9 cellular contexts compared by ENCODE assay signal in the genomic region with DNA sequence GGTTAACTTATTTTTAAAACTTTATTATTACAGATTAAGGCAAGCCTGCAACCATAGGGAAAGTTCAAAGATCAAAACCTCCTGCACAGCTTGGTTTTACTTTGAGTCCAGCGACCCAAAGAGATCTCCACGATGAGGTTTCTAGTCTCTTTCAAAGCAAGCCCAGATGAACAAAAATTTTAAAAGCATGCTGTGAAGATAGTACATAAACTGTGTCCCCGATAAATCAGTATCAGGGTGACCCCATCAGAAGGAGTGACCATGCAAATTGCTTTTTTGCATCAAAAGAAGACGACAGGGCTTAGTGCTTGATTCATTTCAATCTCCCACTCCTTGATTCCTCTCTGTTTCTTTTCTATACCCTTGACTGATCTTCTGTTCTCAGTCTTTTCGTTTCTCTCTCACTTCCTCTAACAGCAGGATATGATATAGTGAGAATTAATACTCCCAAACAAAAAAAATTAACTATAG. TPM values are rescaled to one million over a fixed set of nuclear protein-coding genes. Genes with fewer than 3 reads are reported as not detected.
DNase-seq lines count a peak whose midpoint lies in the region; ATAC-seq and TF ChIP-seq lines count a peak whose summit lies in the region.
"Had no signal": no experiment of that assay in that cellular context is flagged by ENCODE, and none has a peak within 500 bp of the region (broad histone marks: within the 10 kb centered on the region; RNA-seq: fewer than 3 reads in every experiment).

No MANE protein-coding gene starts in this region.

- H3K4me1 Mint-ChIP-seq in CD4-positive, alpha-beta memory T cell: peaks cover 5 to 13% (median 5%) of the 10 kb centered on the region in 4 donors

- H3K9me3 ChIP-seq in muscle layer of duodenum (ENCODE audit: control insufficient read depth in 1 of 2, low read length in 2 of 2): no peaks in the 10 kb centered on the region
- H3K9me3 ChIP-seq in CD4-positive, alpha-beta memory T cell (ENCODE audit: control insufficient read depth in 1 of 2, low read length in 2 of 2): no peaks in the 10 kb centered on the region

- intact Hi-C loops in CD4-positive, alpha-beta memory T cell (cut with micrococcal nuclease): no loop called here

- H3K27ac Mint-ChIP-seq in CD4-positive, alpha-beta memory T cell: no peak overlapping the region

- TF ChIP-seq POLR2A in GM18505 (IDR thresholded peaks at IDR 0.05; ENCODE audit: borderline replicate concordance, extremely low read depth, insufficient read depth, insufficient read length): peak; percentile 46

- peak overlapping the region in 3 of 8 donors; percentile 29 to 39 (median 32) for H3K4me3 Mint-ChIP-seq in CD4-positive, alpha-beta memory T cell

- POLR2A ChIA-PET in CD4-positive, alpha-beta memory T cell (lab: Charles Lee; ENCODE audit: partially characterized antibody): no interaction called here

- TF ChIP-seq RAD21 in Ishikawa (IDR thresholded peaks at IDR 0.05; ENCODE audit: low read depth): no peak

- no peak for TF ChIP-seq EP300 in Ishikawa (IDR thresholded peaks at IDR 0.05; ENCODE audit: borderline replicate concordance)

- H3K36me3 Mint-ChIP-seq in CD4-positive, alpha-beta memory T cell: no peaks in the 10 kb centered on the region

- CTCF ChIA-PET in CD4-positive, alpha-beta memory T cell (lab: Charles Lee; ENCODE audit: partially characterized antibody): no interaction called here

- H3K4me3 ChIP-seq in muscle layer of duodenum (ENCODE audit: low read depth in 1 of 2, low read length in 2 of 2): peak overlapping the region in 1 of 2 donors; percentile 35
- H3K4me3 ChIP-seq in CD4-positive, alpha-beta memory T cell (ENCODE audit: low read length in 2 of 2): no peak overlapping the region
- H3K4me3 ChIP-seq: K562 had no signal

- no peaks in the 10 kb centered on the region for H3K27me3 ChIP-seq in muscle layer of duodenum (ENCODE audit: low read depth, low read length)
- H3K27me3 ChIP-seq in CD4-positive, alpha-beta memory T cell (ENCODE audit: insufficient read depth, low read length): no peaks in the 10 kb centered on the region

- no peak for DNase-seq in superior temporal gyrus (ENCODE audit: extremely low spot score)
- no peak for DNase-seq in DMS153 treated with DMSO at 0.1 percent for 48 hours (lab: John Stamatoyannopoulos, UW; ENCODE audit: unreplicated experiment)
- no peak for DNase-seq in OCI-M2 (lab: John Stamatoyannopoulos, UW; ENCODE audit: unreplicated experiment)
- no peak for DNase-seq in CD4-positive, alpha-beta memory T cell

- peak overlapping the region; percentile 72 for H3K27ac ChIP-seq in muscle layer of duodenum (ENCODE audit: low read length)
- H3K27ac ChIP-seq in CD4-positive, alpha-beta memory T cell (ENCODE audit: low read depth, low read length): no peak overlapping the region

- peak; percentile 49 for ATAC-seq in GM18505 (IDR thresholded peaks at IDR 0.05; ENCODE audit: unreplicated experiment)
- ATAC-seq in GM21529 (IDR thresholded peaks at IDR 0.05; ENCODE audit: unreplicated experiment): peak; percentile 70
- ATAC-seq: K562 had no signal

- peaks cover 5 to 10% of the 10 kb centered on the region in 2 donors for H3K4me1 ChIP-seq in muscle layer of duodenum (ENCODE audit: control insufficient read depth in 1 of 2, insufficient read depth in 2 of 2, low read length in 2 of 2)
- no peaks in the 10 kb centered on the region for H3K4me1 ChIP-seq in CD4-positive, alpha-beta memory T cell (ENCODE audit: insufficient read depth, low read length)

- no peaks in the 10 kb centered on the region for H3K9me3 Mint-ChIP-seq in CD4-positive, alpha-beta memory T cell

- H3K36me3 ChIP-seq in muscle layer of duodenum (ENCODE audit: control insufficient read depth in 1 of 2, insufficient read depth in 2 of 2, low read length in 2 of 2): no peaks in the 10 kb centered on the region
- no peaks in the 10 kb centered on the region for H3K36me3 ChIP-seq in CD4-positive, alpha-beta memory T cell (ENCODE audit: insufficient read depth, low read length)

- peaks cover 9 to 16% of the 10 kb centered on the region in 2 donors for H3K27me3 Mint-ChIP-seq in CD4-positive, alpha-beta memory T cell

TF ChIP-seq in Ishikawa, 13 proteins besides CTCF, POLR2A, EP300 and RAD21:
- TF ChIP-seq, protein P1, sequence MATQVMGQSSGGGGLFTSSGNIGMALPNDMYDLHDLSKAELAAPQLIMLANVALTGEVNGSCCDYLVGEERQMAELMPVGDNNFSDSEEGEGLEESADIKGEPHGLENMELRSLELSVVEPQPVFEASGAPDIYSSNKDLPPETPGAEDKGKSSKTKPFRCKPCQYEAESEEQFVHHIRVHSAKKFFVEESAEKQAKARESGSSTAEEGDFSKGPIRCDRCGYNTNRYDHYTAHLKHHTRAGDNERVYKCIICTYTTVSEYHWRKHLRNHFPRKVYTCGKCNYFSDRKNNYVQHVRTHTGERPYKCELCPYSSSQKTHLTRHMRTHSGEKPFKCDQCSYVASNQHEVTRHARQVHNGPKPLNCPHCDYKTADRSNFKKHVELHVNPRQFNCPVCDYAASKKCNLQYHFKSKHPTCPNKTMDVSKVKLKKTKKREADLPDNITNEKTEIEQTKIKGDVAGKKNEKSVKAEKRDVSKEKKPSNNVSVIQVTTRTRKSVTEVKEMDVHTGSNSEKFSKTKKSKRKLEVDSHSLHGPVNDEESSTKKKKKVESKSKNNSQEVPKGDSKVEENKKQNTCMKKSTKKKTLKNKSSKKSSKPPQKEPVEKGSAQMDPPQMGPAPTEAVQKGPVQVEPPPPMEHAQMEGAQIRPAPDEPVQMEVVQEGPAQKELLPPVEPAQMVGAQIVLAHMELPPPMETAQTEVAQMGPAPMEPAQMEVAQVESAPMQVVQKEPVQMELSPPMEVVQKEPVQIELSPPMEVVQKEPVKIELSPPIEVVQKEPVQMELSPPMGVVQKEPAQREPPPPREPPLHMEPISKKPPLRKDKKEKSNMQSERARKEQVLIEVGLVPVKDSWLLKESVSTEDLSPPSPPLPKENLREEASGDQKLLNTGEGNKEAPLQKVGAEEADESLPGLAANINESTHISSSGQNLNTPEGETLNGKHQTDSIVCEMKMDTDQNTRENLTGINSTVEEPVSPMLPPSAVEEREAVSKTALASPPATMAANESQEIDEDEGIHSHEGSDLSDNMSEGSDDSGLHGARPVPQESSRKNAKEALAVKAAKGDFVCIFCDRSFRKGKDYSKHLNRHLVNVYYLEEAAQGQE (IDR thresholded peaks at IDR 0.05; ENCODE audit: low read depth): no peak
- TF ChIP-seq, protein P2, sequence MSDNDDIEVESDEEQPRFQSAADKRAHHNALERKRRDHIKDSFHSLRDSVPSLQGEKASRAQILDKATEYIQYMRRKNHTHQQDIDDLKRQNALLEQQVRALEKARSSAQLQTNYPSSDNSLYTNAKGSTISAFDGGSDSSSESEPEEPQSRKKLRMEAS (IDR thresholded peaks at IDR 0.05): 0 out of 2 replicates have a peak, but pooled peaks have one; percentile 6
TF ChIP-seq in Ishikawa: peak in this region for 1.

RNA-seq across cellular contexts. Expression of a gene that starts 16.0 kb away (rescaled TPM):
- total RNA-seq in CD4-positive, alpha-beta memory T cell: not detected
- polyA plus RNA-seq in CD4-positive, alpha-beta memory T cell: not detected
- total RNA-seq: K562 had no signal
- polyA plus RNA-seq: K562 had no signal

RNA-seq across cellular contexts. Expression of a gene that starts 16.8 kb away (rescaled TPM):
- total RNA-seq in CD4-positive, alpha-beta memory T cell: under 1 TPM in 1 of 2 experiments, not detected in 1; 0.19 TPM
- polyA plus RNA-seq in CD4-positive, alpha-beta memory T cell: 1 to 10 TPM in 1 of 2 donors, not detected in 1; 1.0 TPM
- total RNA-seq: K562 had no signal
- polyA plus RNA-seq: K562 had no signal
